ENCODE assay signal across 25 cellular contexts in the genomic region with DNA sequence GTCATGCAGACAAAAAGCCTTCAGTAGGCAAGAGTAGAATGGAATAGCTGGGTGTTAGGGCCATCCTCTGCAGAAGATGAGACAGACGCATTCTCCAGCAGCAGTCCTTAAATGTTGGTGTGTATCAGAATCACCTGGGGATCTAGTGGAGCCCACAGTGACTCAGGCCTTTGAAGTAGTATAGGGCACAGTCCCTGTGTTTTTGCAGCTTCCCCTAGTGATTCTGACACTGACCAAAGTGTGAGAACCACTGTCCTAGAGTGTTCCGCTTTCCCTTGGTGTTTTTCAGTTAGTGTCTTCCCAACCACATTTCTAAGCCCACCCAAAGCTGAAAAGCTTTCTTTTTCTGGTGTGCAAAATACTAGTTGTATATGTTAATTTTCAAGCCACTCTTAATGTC.
"Had no signal": no experiment of that assay in that cellular context is flagged by ENCODE, and none has a peak within 500 bp of the region (broad histone marks: within the 10 kb centered on the region; RNA-seq: fewer than 3 reads in every experiment).

No MANE protein-coding gene starts in this region.

- H3K36me3 Mint-ChIP-seq: brain, mesothelial cell of epicardium had no signal

- H3K4me3 Mint-ChIP-seq: activated CD4-positive, alpha-beta T cell treated with anti-CD3 and anti-CD28 coated beads, Interleukin-2, amount 10 ng/mL, durations not matched to agents 7 days and 5 days; activated T-cell treated with anti-CD3 and anti-CD28 coated beads, Interleukin-2, amount 50 U/mL, for 24 hours; activated T-helper 17 cell treated with anti-CD3 and anti-CD28 coated beads, Interleukin-2, amount 50 U/mL, for 72 hours; brain; mesothelial cell of epicardium; nephron progenitor cell had no signal

- H3K27ac ChIP-seq: hepatocyte, pancreas, psoas muscle, stomach, suprapubic skin, tibial nerve had no signal

- DNase-seq: activated CD4-positive, alpha-beta T cell treated with anti-CD3 and anti-CD28 coated beads, Interleukin-2, amount 10 ng/mL, durations not matched to agents 7 days and 5 days; activated CD8-positive, alpha-beta memory T cell treated with anti-CD3 and anti-CD28 coated beads for 24 hours; activated CD8-positive, alpha-beta memory T cell treated with anti-CD3 and anti-CD28 coated beads, Interleukin-2, amount 50 U/mL, for 4 hours; activated naive CD4-positive, alpha-beta T cell treated with Interleukin-2 at 50 U/mL for 16 hours; activated T-cell treated with anti-CD3 and anti-CD28 coated beads, Interleukin-2, amount 50 U/mL, for 24 hours; anterior cingulate cortex; dermis blood vessel endothelial cell; effector CD8-positive, alpha-beta T cell; foreskin melanocyte; glutamatergic neuron; left ventricle myocardium superior; mammary epithelial cell; nephron progenitor cell; pancreas; psoas muscle; right cardiac atrium; stimulated activated CD4-positive, alpha-beta T cell treated with anti-CD3 and anti-CD28 coated beads, Interleukin-4, amount 100 ng/mL, for 24 hours; stomach had no signal

- H3K27me3 ChIP-seq: hepatocyte, pancreas, stomach, suprapubic skin, tibial nerve had no signal

- H3K36me3 ChIP-seq: pancreas, stomach, suprapubic skin, tibial nerve had no signal

- H3K79me2 ChIP-seq: hepatocyte had no signal

- H2AFZ ChIP-seq: hepatocyte had no signal

- H3K9me3 Mint-ChIP-seq: activated CD4-positive, alpha-beta T cell treated with anti-CD3 and anti-CD28 coated beads, Interleukin-2, amount 10 ng/mL, durations not matched to agents 7 days and 5 days; activated T-cell treated with anti-CD3 and anti-CD28 coated beads, Interleukin-2, amount 50 U/mL, for 24 hours; activated T-helper 17 cell treated with anti-CD3 and anti-CD28 coated beads, Interleukin-2, amount 50 U/mL, for 72 hours; brain; mesothelial cell of epicardium; nephron progenitor cell had no signal

- H3K4me2 ChIP-seq: hepatocyte had no signal

- H3K27ac Mint-ChIP-seq: activated CD4-positive, alpha-beta T cell treated with anti-CD3 and anti-CD28 coated beads, Interleukin-2, amount 10 ng/mL, durations not matched to agents 7 days and 5 days; activated T-cell treated with anti-CD3 and anti-CD28 coated beads, Interleukin-2, amount 50 U/mL, for 24 hours; activated T-helper 17 cell treated with anti-CD3 and anti-CD28 coated beads, Interleukin-2, amount 50 U/mL, for 72 hours; mesothelial cell of epicardium; nephron progenitor cell had no signal

- H3K27me3 Mint-ChIP-seq: activated CD4-positive, alpha-beta T cell treated with anti-CD3 and anti-CD28 coated beads, Interleukin-2, amount 10 ng/mL, durations not matched to agents 7 days and 5 days; activated T-cell treated with anti-CD3 and anti-CD28 coated beads, Interleukin-2, amount 50 U/mL, for 24 hours; activated T-helper 17 cell treated with anti-CD3 and anti-CD28 coated beads, Interleukin-2, amount 50 U/mL, for 72 hours; brain had no signal

- H3K9me3 ChIP-seq: pancreas, psoas muscle, stomach, suprapubic skin, tibial nerve had no signal

- H3K4me1 ChIP-seq: pancreas, psoas muscle, tibial nerve had no signal

- ATAC-seq: activated T-helper 17 cell treated with anti-CD3 and anti-CD28 coated beads, Interleukin-2, amount 50 U/mL, for 72 hours; esophagus mucosa; left ventricle myocardium superior; pancreas; psoas muscle; right cardiac atrium had no signal

- H3K4me3 ChIP-seq: hepatocyte, pancreas, psoas muscle, stomach, suprapubic skin, tibial nerve had no signal
